9 cellular contexts compared by ENCODE assay signal in genomic region chr1:235011064-235011598, GRCh38.
DNase-seq lines count a peak whose midpoint lies in the region; ATAC-seq and TF ChIP-seq lines count a peak whose summit lies in the region.
"Had no signal": no experiment of that assay in that cellular context is flagged by ENCODE, and none has a peak within 500 bp of the region (broad histone marks: within the 10 kb centered on the region; RNA-seq: fewer than 3 reads in every experiment).

No MANE protein-coding gene starts in this region.

- peak; percentile 13 for ATAC-seq in effector memory CD8-positive, alpha-beta T cell (replicated peaks)
- ATAC-seq in GM18867 (IDR thresholded peaks at IDR 0.05; ENCODE audit: unreplicated experiment), result no peak

- H3K4me3 Mint-ChIP-seq in effector memory CD8-positive, alpha-beta T cell, result peak overlapping the region; percentile 76 to 82

- peak overlapping the region; percentile 94 to 95 for H3K27ac Mint-ChIP-seq in effector memory CD8-positive, alpha-beta T cell

- H3K36me3 Mint-ChIP-seq in effector memory CD8-positive, alpha-beta T cell (ENCODE audit: insufficient read depth), result peaks cover 29% of the 10 kb centered on the region

- no peak for TF ChIP-seq CTCF in GM20000 (IDR thresholded peaks at IDR 0.05; ENCODE audit: extremely low read depth, missing control alignments)

- H3K27me3 Mint-ChIP-seq in effector memory CD8-positive, alpha-beta T cell, result no peaks in the 10 kb centered on the region

- no peaks in the 10 kb centered on the region for H3K9me3 Mint-ChIP-seq in effector memory CD8-positive, alpha-beta T cell

- peak; percentile 64 for DNase-seq in GM20000 (ENCODE audit: low spot score)
- peak; percentile 84 for DNase-seq in activated CD4-positive, alpha-beta T cell treated with anti-CD3 and anti-CD28 coated beads for 48 hours
- peak; percentile 36 to 38 (median 38) for DNase-seq in effector memory CD8-positive, alpha-beta T cell
- DNase-seq in stimulated activated CD8-positive, alpha-beta memory T cell treated with anti-CD3 and anti-CD28 coated beads, Interleukin-12 subunit alpha, Interleukin-12 subunit beta, amount 100 ng/mL, for 24 hours (ENCODE audit: extremely low read depth), result peak; percentile 32
- DNase-seq in glomerular visceral epithelial cell (ENCODE audit: extremely low spot score), result no peak
- no peak for DNase-seq in cerebellar cortex (ENCODE audit: low spot score)
- no peak for DNase-seq in COLO829 (ENCODE audit: low spot score)
- DNase-seq: NCI-H524 had no signal

- H3K4me1 Mint-ChIP-seq in effector memory CD8-positive, alpha-beta T cell (ENCODE audit: low read depth in 2 of 2), result peaks cover 29 to 40% of the 10 kb centered on the region in 2 donors

Comparison
In these comparisons a context has a peak if more than half of its experiments do, and no peak if none do; other contexts are left out.
1. DNase-seq: peak in GM20000 (single experiment), activated CD4-positive, alpha-beta T cell treated with anti-CD3 and anti-CD28 coated beads for 48 hours (single experiment), effector memory CD8-positive, alpha-beta T cell (3 of 3) and stimulated activated CD8-positive, alpha-beta memory T cell treated with anti-CD3 and anti-CD28 coated beads, Interleukin-12 subunit alpha, Interleukin-12 subunit beta, amount 100 ng/mL, for 24 hours (single experiment); none in glomerular visceral epithelial cell (single experiment), cerebellar cortex (single experiment) and COLO829 (single experiment).